8 cellular contexts compared by ENCODE assay signal in genomic region chr3:47009225-47010049, GRCh38. TPM values are rescaled to one million over a fixed set of nuclear protein-coding genes. Genes with fewer than 3 reads are reported as not detected.
DNase-seq lines count a peak whose midpoint lies in the region; ATAC-seq, FAIRE-seq and TF ChIP-seq lines count a peak whose summit lies in the region.

No MANE protein-coding gene starts in this region.

- no peak for FAIRE-seq in small intestine (lab: Jason Lieb, UNC)

- H3K9ac ChIP-seq in HUES48 (ENCODE audit: low read depth, low read length), result peak overlapping the region; percentile 94

- H3K9me3 ChIP-seq in HUES48 (ENCODE audit: control insufficient read depth, insufficient read depth, low read length) (no peaks in the 10 kb centered on the region), small intestine (ENCODE audit: control insufficient read depth, low read depth) (no peaks in the 10 kb centered on the region)

- H3K36me3 ChIP-seq in HUES48 (ENCODE audit: control insufficient read depth, insufficient read depth, low read length), result peaks cover 34% of the 10 kb centered on the region
- peaks cover 0 to 13% of the 10 kb centered on the region in 2 donors for H3K36me3 ChIP-seq in small intestine (ENCODE audit: control insufficient read depth in 2 of 2, insufficient read depth in 2 of 2, low read length in 2 of 2)

- H3K4me3 Mint-ChIP-seq in immature natural killer cell, result peak overlapping the region; percentile 67 to 79 (median 72)

- H3K9me3 Mint-ChIP-seq in immature natural killer cell, result no peaks in the 10 kb centered on the region

- peaks cover 3 to 15% (median 7%) of the 10 kb centered on the region in 3 donors for H3K36me3 Mint-ChIP-seq in immature natural killer cell

- H3K4me3 ChIP-seq in HUES48 (ENCODE audit: low read depth, low read length) (peak overlapping the region; percentile 66), WI38 (ENCODE audit: low read depth, low read length) (peak overlapping the region; percentile 55), cardiac fibroblast (replicated peaks in 1 of 2; ENCODE audit: low read depth in 2 of 2, low read length in 2 of 2) (peak overlapping the region; percentile 51 to 56), small intestine (ENCODE audit: low read depth in 1 of 2, low read length in 2 of 2) (peak overlapping the region; percentile 22 to 32)

- DNase-seq in Ammon's horn (ENCODE audit: low spot score) (peak; percentile 91), cardiac fibroblast (ENCODE audit: low read depth in 2 of 2) (peak; percentile 90 to 97), immature natural killer cell (peak; percentile 84 to 88 (median 88)), small intestine (peak; percentile 14)

- H3K4me1 Mint-ChIP-seq in immature natural killer cell, result peaks cover 23 to 26% of the 10 kb centered on the region in 2 donors

- H3K4me1 ChIP-seq in HUES48 (ENCODE audit: control insufficient read depth, insufficient read depth, low read length) (peaks cover 6% of the 10 kb centered on the region), small intestine (ENCODE audit: control insufficient read depth in 2 of 2, insufficient read depth in 1 of 2, low read depth in 1 of 2, low read length in 1 of 2) (peaks cover 0 to 3% of the 10 kb centered on the region in 2 donors)

- 15 to 77% (median 62%) methylated on average over 69 to 81 of the region's 81 CpGs for WGBS in small intestine, 3 donors

- ATAC-seq in GM19438 (IDR thresholded peaks at IDR 0.05; ENCODE audit: low read depth, unreplicated experiment) (peak; percentile 90), GM18867 (IDR thresholded peaks at IDR 0.05; ENCODE audit: unreplicated experiment) (no peak)

- H3K27me3 Mint-ChIP-seq in immature natural killer cell (ENCODE audit: low read depth in 3 of 3), result peaks cover 2 to 17% (median 11%) of the 10 kb centered on the region in 3 donors

- H3K27me3 ChIP-seq in HUES48 (ENCODE audit: control insufficient read depth, insufficient read depth, low read length), result no peaks in the 10 kb centered on the region
- no peaks in the 10 kb centered on the region for H3K27me3 ChIP-seq in small intestine (ENCODE audit: control insufficient read depth in 2 of 2, insufficient read depth in 2 of 2, low read length in 2 of 2)

- peak overlapping the region; percentile 96 for H3K27ac ChIP-seq in HUES48 (ENCODE audit: low read depth, low read length)
- peak overlapping the region; percentile 11 to 89 for H3K27ac ChIP-seq in small intestine (ENCODE audit: low read depth in 1 of 2, low read length in 1 of 2)

- no peak for TF ChIP-seq CTCF in WI38 (IDR thresholded peaks at IDR 0.05; ENCODE audit: low read depth, low read length)
- TF ChIP-seq CTCF in cardiac fibroblast (IDR thresholded peaks at IDR 0.05; ENCODE audit: low read depth, low read length), result no peak

- peak overlapping the region; percentile 76 to 94 (median 90) for H3K27ac Mint-ChIP-seq in immature natural killer cell

RNA-seq across cellular contexts. Expression of gene NBEAL2, which starts 30.0 kb away (rescaled TPM):
- polyA plus RNA-seq in immature natural killer cell (10 to 100 TPM in 1 of 3 donors, 1 to 10 TPM in 2; 7.9 to 28.4 (median 9.9) TPM), small intestine (10 to 100 TPM; 32.7 to 55.9 (median 50.5) TPM)

RNA-seq across cellular contexts. Expression of gene CCDC12, which starts 32.9 kb away (rescaled TPM):
- polyA plus RNA-seq in immature natural killer cell (100 to 1,000 TPM; 114 to 174 (median 129) TPM), small intestine (10 to 100 TPM; 73.3 to 84.5 (median 78.6) TPM)

Comparison
In these comparisons a context has a peak if more than half of its experiments do, and no peak if none do; other contexts are left out.
1. DNase-seq: peak in every context shown above with its lines; median percentile 94 in cardiac fibroblast; 91 in Ammon's horn; 88 in immature natural killer cell; 14 in small intestine.